Comparison of ENCODE assay signal across 10 cellular contexts in the genomic region with DNA sequence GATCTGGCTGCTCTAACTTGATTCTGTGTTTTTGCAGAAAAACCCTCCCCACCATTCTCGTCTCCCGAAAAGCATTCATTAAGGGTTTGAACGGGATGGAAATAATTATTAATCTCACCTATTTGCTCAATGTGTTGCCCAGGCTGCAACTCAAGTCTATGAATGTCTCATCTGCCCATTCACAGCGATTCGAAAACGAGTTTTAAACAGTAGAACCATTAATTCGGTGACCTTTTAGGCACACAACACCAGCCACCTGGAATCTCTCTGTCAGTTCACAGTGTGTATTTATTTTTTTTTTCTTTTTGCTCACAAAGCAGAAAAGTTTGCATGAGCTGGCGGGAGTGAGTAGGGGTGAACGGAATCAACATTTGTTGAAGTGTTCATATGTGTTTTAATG.
"Had no signal": no experiment of that assay in that cellular context is flagged by ENCODE, and none has a peak within 500 bp of the region (broad histone marks: within the 10 kb centered on the region; RNA-seq: fewer than 3 reads in every experiment).

No MANE protein-coding gene starts in this region.

- H3K4me3 Mint-ChIP-seq: HFFc6, IgD-negative memory B cell had no signal

- H3K4me1 Mint-ChIP-seq: IgD-negative memory B cell had no signal

- H3K27ac Mint-ChIP-seq: HFFc6, IgD-negative memory B cell had no signal

- DNase-seq: GM23248, GOT3, H7, HFFc6, KBM-7 had no signal

- H3K36me3 ChIP-seq: HAP-1 had no signal

- H3K4me1 ChIP-seq: HAP-1 had no signal

- H3K27ac ChIP-seq: GM23248, HL-60 had no signal

- H3K27me3 Mint-ChIP-seq: IgD-negative memory B cell had no signal

- H3K36me3 Mint-ChIP-seq: IgD-negative memory B cell had no signal

- ATAC-seq: HCT116, HepG2 had no signal

- H3K4me3 ChIP-seq: GM23248, HAP-1 had no signal
